In genomic region chr1:232667781-232668101, GRCh38 we compare ENCODE assay signal across 21 cellular contexts. TPM values are rescaled to one million over a fixed set of nuclear protein-coding genes. Genes with fewer than 3 reads are reported as not detected.
A peak's percentile ranks its signal among the peaks of the same experiment; 100 is the strongest.
DNase-seq lines count a peak whose midpoint lies in the region; ATAC-seq and TF ChIP-seq lines count a peak whose summit lies in the region.
"Had no signal": no experiment of that assay in that cellular context is flagged by ENCODE, and none has a peak within 500 bp of the region (broad histone marks: within the 10 kb centered on the region; RNA-seq: fewer than 3 reads in every experiment).

No MANE protein-coding gene starts in this region.

- H3K4me3 ChIP-seq in GM23338 (no peak overlapping the region), endocrine pancreas (ENCODE audit: control insufficient read depth, insufficient read depth, low read length) (peak overlapping the region; percentile 49)
- H3K4me3 ChIP-seq: pancreas, thoracic aorta had no signal

- no peaks in the 10 kb centered on the region for H3K9me3 Mint-ChIP-seq in activated naive CD8-positive, alpha-beta T cell treated with anti-CD3 and anti-CD28 coated beads, Interleukin-2, amount 10 ng/mL, durations not matched to agents 7 days and 5 days
- no peaks in the 10 kb centered on the region for H3K9me3 Mint-ChIP-seq in activated naive CD8-positive, alpha-beta T cell treated with anti-CD3 and anti-CD28 coated beads, Interleukin-2, amount 50 U/mL, for 24 hours
- H3K9me3 Mint-ChIP-seq in GM23338 = no peaks in the 10 kb centered on the region
- H3K9me3 Mint-ChIP-seq: natural killer cell; stimulated activated naive B cell treated with anti-CD40 and anti-IgM and Interleukin-4, amounts not matched to agents 10 μg/mL and 1 μg/mL and 100 μg/mL, for 72 hours had no signal

- no peaks in the 10 kb centered on the region for H4K20me1 ChIP-seq in GM23338 (replicated peaks; ENCODE audit: insufficient read depth)

- no peak overlapping the region for H3K27ac ChIP-seq in GM23338 (ENCODE audit: low read depth)
- H3K27ac ChIP-seq: pancreas, thoracic aorta had no signal

- H3K79me2 ChIP-seq in GM23338 (replicated peaks; ENCODE audit: insufficient read depth) = no peaks in the 10 kb centered on the region

- H3K4me3 Mint-ChIP-seq in activated naive CD8-positive, alpha-beta T cell treated with anti-CD3 and anti-CD28 coated beads, Interleukin-2, amount 10 ng/mL, durations not matched to agents 7 days and 5 days = peak overlapping the region; percentile 21
- no peak overlapping the region for H3K4me3 Mint-ChIP-seq in activated naive CD8-positive, alpha-beta T cell treated with anti-CD3 and anti-CD28 coated beads, Interleukin-2, amount 50 U/mL, for 24 hours
- no peak overlapping the region for H3K4me3 Mint-ChIP-seq in GM23338
- H3K4me3 Mint-ChIP-seq: activated CD8-positive, alpha-beta T cell treated with anti-CD3 and anti-CD28 coated beads, Interleukin-2, amount 10 ng/mL, durations not matched to agents 7 days and 5 days; natural killer cell; stimulated activated naive B cell treated with anti-CD40 and anti-IgM and Interleukin-4, amounts not matched to agents 10 μg/mL and 1 μg/mL and 100 μg/mL, for 72 hours had no signal

- no peaks in the 10 kb centered on the region for H3K36me3 Mint-ChIP-seq in activated naive CD8-positive, alpha-beta T cell treated with anti-CD3 and anti-CD28 coated beads, Interleukin-2, amount 10 ng/mL, durations not matched to agents 7 days and 5 days
- H3K36me3 Mint-ChIP-seq in activated naive CD8-positive, alpha-beta T cell treated with anti-CD3 and anti-CD28 coated beads, Interleukin-2, amount 50 U/mL, for 24 hours (ENCODE audit: low read depth) = no peaks in the 10 kb centered on the region
- no peaks in the 10 kb centered on the region for H3K36me3 Mint-ChIP-seq in GM23338 (ENCODE audit: low read depth)
- H3K36me3 Mint-ChIP-seq: natural killer cell; stimulated activated naive B cell treated with anti-CD40 and anti-IgM and Interleukin-4, amounts not matched to agents 10 μg/mL and 1 μg/mL and 100 μg/mL, for 72 hours had no signal

- no peak overlapping the region for H3K27ac Mint-ChIP-seq in activated naive CD8-positive, alpha-beta T cell treated with anti-CD3 and anti-CD28 coated beads, Interleukin-2, amount 10 ng/mL, durations not matched to agents 7 days and 5 days
- H3K27ac Mint-ChIP-seq in activated naive CD8-positive, alpha-beta T cell treated with anti-CD3 and anti-CD28 coated beads, Interleukin-2, amount 50 U/mL, for 24 hours = no peak overlapping the region
- H3K27ac Mint-ChIP-seq in GM23338 = no peak overlapping the region
- H3K27ac Mint-ChIP-seq: activated CD8-positive, alpha-beta T cell treated with anti-CD3 and anti-CD28 coated beads, Interleukin-2, amount 10 ng/mL, durations not matched to agents 7 days and 5 days; natural killer cell; stimulated activated naive B cell treated with anti-CD40 and anti-IgM and Interleukin-4, amounts not matched to agents 10 μg/mL and 1 μg/mL and 100 μg/mL, for 72 hours had no signal

- no peaks in the 10 kb centered on the region for H3K9me3 ChIP-seq in endocrine pancreas (ENCODE audit: control insufficient read depth, low read length)
- H3K9me3 ChIP-seq: pancreas, thoracic aorta had no signal

- peaks cover 4% of the 10 kb centered on the region for H3K27me3 Mint-ChIP-seq in activated naive CD8-positive, alpha-beta T cell treated with anti-CD3 and anti-CD28 coated beads, Interleukin-2, amount 10 ng/mL, durations not matched to agents 7 days and 5 days
- H3K27me3 Mint-ChIP-seq in activated naive CD8-positive, alpha-beta T cell treated with anti-CD3 and anti-CD28 coated beads, Interleukin-2, amount 50 U/mL, for 24 hours = no peaks in the 10 kb centered on the region
- H3K27me3 Mint-ChIP-seq in GM23338 (ENCODE audit: insufficient read depth, low read depth, poor library complexity) = peaks cover 8% of the 10 kb centered on the region
- H3K27me3 Mint-ChIP-seq: stimulated activated naive B cell treated with anti-CD40 and anti-IgM and Interleukin-4, amounts not matched to agents 10 μg/mL and 1 μg/mL and 100 μg/mL, for 72 hours had no signal

- H2AFZ ChIP-seq in GM23338 = 0 out of 2 replicates have a peak overlapping the region, but pooled peaks have one; percentile 24

- H3K4me1 Mint-ChIP-seq in activated naive CD8-positive, alpha-beta T cell treated with anti-CD3 and anti-CD28 coated beads, Interleukin-2, amount 10 ng/mL, durations not matched to agents 7 days and 5 days = peaks cover 8% of the 10 kb centered on the region
- H3K4me1 Mint-ChIP-seq in activated naive CD8-positive, alpha-beta T cell treated with anti-CD3 and anti-CD28 coated beads, Interleukin-2, amount 50 U/mL, for 24 hours = peaks cover 12% of the 10 kb centered on the region
- no peaks in the 10 kb centered on the region for H3K4me1 Mint-ChIP-seq in GM23338

- H3K4me1 ChIP-seq in GM23338 (ENCODE audit: insufficient read depth) (no peaks in the 10 kb centered on the region), endocrine pancreas (ENCODE audit: control insufficient read depth, insufficient read depth, low read length) (no peaks in the 10 kb centered on the region)
- H3K4me1 ChIP-seq: pancreas had no signal

- H3F3A ChIP-seq in GM23338 (replicated peaks; ENCODE audit: low read depth) = no peaks in the 10 kb centered on the region

- no peak for DNase-seq in activated naive CD8-positive, alpha-beta T cell treated with anti-CD3 and anti-CD28 coated beads, Interleukin-2, amount 10 ng/mL, durations not matched to agents 7 days and 5 days
- no peak for DNase-seq in activated naive CD8-positive, alpha-beta T cell treated with anti-CD3 and anti-CD28 coated beads, Interleukin-2, amount 50 U/mL, for 24 hours
- DNase-seq in GM23338 (ENCODE audit: low spot score) (no peak), sciatic nerve (ENCODE audit: low spot score) (no peak), anterior cingulate cortex (lab: John Stamatoyannopoulos, UW) (no peak), dermis blood vessel endothelial cell (no peak), NCI-H1092 (lab: John Stamatoyannopoulos, UW) (no peak)
- DNase-seq: activated CD8-positive, alpha-beta T cell treated with anti-CD3 and anti-CD28 coated beads, Interleukin-2, amount 10 ng/mL, durations not matched to agents 7 days and 5 days; activated naive CD4-positive, alpha-beta T cell treated with Interleukin-2 at 50 U/mL for 16 hours; activated T-cell treated with anti-CD3 and anti-CD28 coated beads, Interleukin-2, amount 50 U/mL, for 1 hour; aorta; erythroblast; mesendoderm; natural killer cell; NCI-H748 treated with DMSO at 0.1 percent for 48 hours; pancreas; stimulated activated CD4-positive, alpha-beta T cell treated with anti-CD3 and anti-CD28 coated beads, Interleukin-2, amount 100 ng/mL, for 24 hours; stimulated activated naive B cell treated with anti-CD40 and anti-IgM and Interleukin-4, amounts not matched to agents 10 μg/mL and 1 μg/mL and 100 μg/mL, for 72 hours; T-helper 2 cell had no signal

- POLR2A ChIA-PET in activated naive CD8-positive, alpha-beta T cell treated with anti-CD3 and anti-CD28 coated beads, Interleukin-2, amount 10 ng/mL, durations not matched to agents 7 days and 5 days (lab: Charles Lee) = no interaction called here

- no peak for TF ChIP-seq CTCF in GM23338 (conservative IDR thresholded peaks at IDR 0.05; ENCODE audit: low read depth in 2 of 2)

- H3K36me3 ChIP-seq in GM23338 (ENCODE audit: insufficient read depth) (no peaks in the 10 kb centered on the region), endocrine pancreas (ENCODE audit: control insufficient read depth, insufficient read depth, low read length) (no peaks in the 10 kb centered on the region)
- H3K36me3 ChIP-seq: pancreas, thoracic aorta had no signal

- no peaks in the 10 kb centered on the region for H3K9me2 ChIP-seq in GM23338 (ENCODE audit: insufficient read depth)

- H3K27me3 ChIP-seq in GM23338 (ENCODE audit: insufficient read depth) (no peaks in the 10 kb centered on the region), endocrine pancreas (ENCODE audit: control insufficient read depth, insufficient read depth, low read length) (no peaks in the 10 kb centered on the region)
- H3K27me3 ChIP-seq: pancreas had no signal

- H3K4me2 ChIP-seq in GM23338 = no peak overlapping the region

- ATAC-seq in activated naive CD8-positive, alpha-beta T cell treated with anti-CD3 and anti-CD28 coated beads, Interleukin-2, amount 10 ng/mL, durations not matched to agents 7 days and 5 days (ENCODE audit: low read depth) = no peak
- no peak for ATAC-seq in activated naive CD8-positive, alpha-beta T cell treated with anti-CD3 and anti-CD28 coated beads, Interleukin-2, amount 50 U/mL, for 24 hours
- ATAC-seq in GM23338 (no peak), sciatic nerve (peak; percentile 58)
- ATAC-seq: activated CD8-positive, alpha-beta T cell treated with anti-CD3 and anti-CD28 coated beads, Interleukin-2, amount 10 ng/mL, durations not matched to agents 7 days and 5 days; natural killer cell; stimulated activated naive B cell treated with anti-CD40 and anti-IgM and Interleukin-4, amounts not matched to agents 10 μg/mL and 1 μg/mL and 100 μg/mL, for 72 hours had no signal

- H3K9ac ChIP-seq in endocrine pancreas (ENCODE audit: control insufficient read depth, insufficient read depth, low read length) = no peak overlapping the region

- intact Hi-C loops in sciatic nerve (cut with DNase I) = no loop called here

TF ChIP-seq in GM23338, 12 proteins besides CTCF, POLR2A, EP300 and RAD21 (continues in another document):
- TF ChIP-seq POLR2AphosphoS5 (IDR thresholded peaks at IDR 0.05; ENCODE audit: low read depth) (no peak), EZH2 (IDR thresholded peaks at IDR 0.05; ENCODE audit: low read depth, unreplicated experiment) (no peak), JUNB (IDR thresholded peaks at IDR 0.05; ENCODE audit: unreplicated experiment) (no peak), ZNF114 (CRISPR knock-in tag; IDR thresholded peaks at IDR 0.05) (no peak), STAT1 (IDR thresholded peaks at IDR 0.05; ENCODE audit: unreplicated experiment) (no peak)

RNA-seq across cellular contexts. Expression of gene SIPA1L2, which starts 37.8 kb away (rescaled TPM):
- 1 to 10 TPM in 1 of 2 experiments, under 1 TPM in 1; 0.86 to 1.1 TPM for total RNA-seq in activated naive CD8-positive, alpha-beta T cell treated with anti-CD3 and anti-CD28 coated beads, Interleukin-2, amount 10 ng/mL, durations not matched to agents 7 days and 5 days
- 12.0 and 17.0 TPM in 2 replicates for total RNA-seq in GM23338 (2014; rRNA removed; shearing (Covaris generic))
- polyA plus RNA-seq in GM23338 (2016; fragmentation: Nextera tagmentation; extraction: Ambion mirVana) = 4.1 and 4.3 TPM in 2 replicates
- total RNA-seq in sciatic nerve (61.5 TPM), dermis blood vessel endothelial cell (11.1 and 25.7 TPM in 2 replicates)
